In genomic region chr16:75462804-75463203, GRCh38 we compare ENCODE assay signal across 8 cellular contexts. TPM values are rescaled to one million over a fixed set of nuclear protein-coding genes. Genes with fewer than 3 reads are reported as not detected.
DNase-seq lines count a peak whose midpoint lies in the region; ATAC-seq, FAIRE-seq and TF ChIP-seq lines count a peak whose summit lies in the region.

No MANE protein-coding gene starts in this region.

- DNase-seq in GM12892 (ENCODE audit: insufficient read length) (no peak), natural killer cell (no peak), DMS53 (lab: John Stamatoyannopoulos, UW) (no peak), NCI-H1436 (lab: John Stamatoyannopoulos, UW) (no peak), DMS79 treated with DMSO at 0.1 percent for 48 hours (lab: John Stamatoyannopoulos, UW) (no peak), anterior cingulate cortex (lab: John Stamatoyannopoulos, UW) (no peak)
- no peak for DNase-seq in activated naive CD8-positive, alpha-beta T cell treated with anti-CD3 and anti-CD28 coated beads, Interleukin-2, amount 10 ng/mL, durations not matched to agents 7 days and 5 days

- no peaks in the 10 kb centered on the region for H3K9me3 Mint-ChIP-seq in activated naive CD8-positive, alpha-beta T cell treated with anti-CD3 and anti-CD28 coated beads, Interleukin-2, amount 10 ng/mL, durations not matched to agents 7 days and 5 days
- peaks cover 0 to 2% of the 10 kb centered on the region in 2 donors for H3K9me3 Mint-ChIP-seq in natural killer cell

- FAIRE-seq in GM12892 (lab: Jason Lieb, UNC) = peak; percentile 76

- peaks cover 12% of the 10 kb centered on the region for H3K36me3 Mint-ChIP-seq in activated naive CD8-positive, alpha-beta T cell treated with anti-CD3 and anti-CD28 coated beads, Interleukin-2, amount 10 ng/mL, durations not matched to agents 7 days and 5 days
- H3K36me3 Mint-ChIP-seq in natural killer cell = no peaks in the 10 kb centered on the region

- intact Hi-C loops in natural killer cell (cut with micrococcal nuclease) = loop anchor here (5.0 kb wide), 1 partner anchor 159 kb away; the partner anchor contains the start of gene ADAT1

- TF ChIP-seq CTCF in natural killer cell (IDR thresholded peaks at IDR 0.05) = no peak

- TF ChIP-seq POLR2A in GM12892 (IDR thresholded peaks at IDR 0.05; ENCODE audit: low read depth, low read length) = no peak

- H3K4me3 Mint-ChIP-seq in activated naive CD8-positive, alpha-beta T cell treated with anti-CD3 and anti-CD28 coated beads, Interleukin-2, amount 10 ng/mL, durations not matched to agents 7 days and 5 days = peak overlapping the region; percentile 92
- H3K4me3 Mint-ChIP-seq in natural killer cell = peak overlapping the region; percentile 85

- no peaks in the 10 kb centered on the region for H3K27me3 Mint-ChIP-seq in activated naive CD8-positive, alpha-beta T cell treated with anti-CD3 and anti-CD28 coated beads, Interleukin-2, amount 10 ng/mL, durations not matched to agents 7 days and 5 days
- no peaks in the 10 kb centered on the region for H3K27me3 Mint-ChIP-seq in natural killer cell (ENCODE audit: low read depth in 2 of 2)

- ATAC-seq in HG03060 (IDR thresholded peaks at IDR 0.05; ENCODE audit: low read depth, unreplicated experiment) = peak; percentile 20
- peak; percentile 2 for ATAC-seq in activated naive CD8-positive, alpha-beta T cell treated with anti-CD3 and anti-CD28 coated beads, Interleukin-2, amount 10 ng/mL, durations not matched to agents 7 days and 5 days (ENCODE audit: low read depth)
- ATAC-seq in natural killer cell = peak; percentile 16 to 38 (median 24)

- peaks cover 22% of the 10 kb centered on the region for H3K4me1 Mint-ChIP-seq in activated naive CD8-positive, alpha-beta T cell treated with anti-CD3 and anti-CD28 coated beads, Interleukin-2, amount 10 ng/mL, durations not matched to agents 7 days and 5 days
- peaks cover 54 to 59% of the 10 kb centered on the region in 2 donors for H3K4me1 Mint-ChIP-seq in natural killer cell

- peak overlapping the region; percentile 91 for H3K27ac Mint-ChIP-seq in activated naive CD8-positive, alpha-beta T cell treated with anti-CD3 and anti-CD28 coated beads, Interleukin-2, amount 10 ng/mL, durations not matched to agents 7 days and 5 days
- peak overlapping the region; percentile 95 to 97 for H3K27ac Mint-ChIP-seq in natural killer cell

- POLR2A ChIA-PET in activated naive CD8-positive, alpha-beta T cell treated with anti-CD3 and anti-CD28 coated beads, Interleukin-2, amount 10 ng/mL, durations not matched to agents 7 days and 5 days (lab: Charles Lee) = interaction anchor here (1.0 kb wide), 1 partner anchor 29 kb away, joined by 4 read pairs; the partner anchor contains the start of gene CFDP1

RNA-seq across cellular contexts. Expression of gene TMEM170A, which starts 1.7 kb away (rescaled TPM):
- polyA plus RNA-seq in GM12892 (2012; ENCODE audit: missing spikeins) = 16.5 TPM
- 10 to 100 TPM; 37.3 to 38.9 TPM for total RNA-seq in activated naive CD8-positive, alpha-beta T cell treated with anti-CD3 and anti-CD28 coated beads, Interleukin-2, amount 10 ng/mL, durations not matched to agents 7 days and 5 days
- 10 to 100 TPM; 51.5 to 61.0 (median 53.9) TPM for total RNA-seq in natural killer cell

RNA-seq across cellular contexts. Expression of gene CFDP1, which starts 29.5 kb away (rescaled TPM):
- polyA plus RNA-seq in GM12892 (2012; ENCODE audit: missing spikeins) = 55.3 TPM
- total RNA-seq in activated naive CD8-positive, alpha-beta T cell treated with anti-CD3 and anti-CD28 coated beads, Interleukin-2, amount 10 ng/mL, durations not matched to agents 7 days and 5 days = 10 to 100 TPM; 47.8 to 49.4 TPM
- total RNA-seq in natural killer cell = 10 to 100 TPM; 32.2 to 38.8 (median 32.3) TPM

RNA-seq across cellular contexts. Expression of gene CHST6, which starts 32.4 kb away (rescaled TPM):
- 0.19 TPM for polyA plus RNA-seq in GM12892 (2012; ENCODE audit: missing spikeins)
- under 1 TPM in 1 of 2 experiments, not detected in 1; 0.06 TPM for total RNA-seq in activated naive CD8-positive, alpha-beta T cell treated with anti-CD3 and anti-CD28 coated beads, Interleukin-2, amount 10 ng/mL, durations not matched to agents 7 days and 5 days
- not detected for total RNA-seq in natural killer cell
